In genomic region chr2:230985519-230986231, GRCh38 we compare ENCODE assay signal across 21 cellular contexts. TPM values are rescaled to one million over a fixed set of nuclear protein-coding genes. Genes with fewer than 3 reads are reported as not detected.
DNase-seq lines count a peak whose midpoint lies in the region; ATAC-seq and TF ChIP-seq lines count a peak whose summit lies in the region.
"Had no signal": no experiment of that assay in that cellular context is flagged by ENCODE, and none has a peak within 500 bp of the region (broad histone marks: within the 10 kb centered on the region; RNA-seq: fewer than 3 reads in every experiment).

No MANE protein-coding gene starts in this region.

- H3K4me3 Mint-ChIP-seq in CD4-positive, CD25-positive, alpha-beta regulatory T cell, result peak overlapping the region in 1 of 4 donors; percentile 47
- H3K4me3 Mint-ChIP-seq: activated B cell treated with CpG ODN at 0.5 μM for 24 hours, immature natural killer cell had no signal

- H3K27ac Mint-ChIP-seq in CD4-positive, CD25-positive, alpha-beta regulatory T cell, result peak overlapping the region in 2 of 3 donors; percentile 53 to 88
- H3K27ac Mint-ChIP-seq: immature natural killer cell had no signal

- peaks cover 0 to 37% (median 18%) of the 10 kb centered on the region in 4 donors for H3K4me1 Mint-ChIP-seq in CD4-positive, CD25-positive, alpha-beta regulatory T cell

- TF ChIP-seq CTCF in KMS-11 (conservative IDR thresholded peaks at IDR 0.05; ENCODE audit: low read depth, low read length) (no peak), prostate gland (IDR thresholded peaks at IDR 0.05) (no peak)

- no peak overlapping the region for H3K9ac ChIP-seq in KMS-11

- H3K79me2 ChIP-seq in KMS-11 (ENCODE audit: insufficient read depth, low read depth), result no peaks in the 10 kb centered on the region

- peaks cover 30% of the 10 kb centered on the region for H3K27me3 Mint-ChIP-seq in CD4-positive, CD25-positive, alpha-beta regulatory T cell

- no peaks in the 10 kb centered on the region for H3K36me3 Mint-ChIP-seq in CD4-positive, CD25-positive, alpha-beta regulatory T cell

- TF ChIP-seq POLR2A in GM10847 (IDR thresholded peaks at IDR 0.05; ENCODE audit: extremely low read depth, insufficient read length), result peak; percentile 26
- no peak for TF ChIP-seq POLR2A in prostate gland (IDR thresholded peaks at IDR 0.05)

- no peaks in the 10 kb centered on the region for H3K27me3 ChIP-seq in CD4-positive, CD25-positive, alpha-beta regulatory T cell (ENCODE audit: control insufficient read depth, insufficient read depth, low read length)
- no peaks in the 10 kb centered on the region for H3K27me3 ChIP-seq in KMS-11 (ENCODE audit: insufficient read depth, low read depth)
- H3K27me3 ChIP-seq in prostate gland (replicated peaks; ENCODE audit: insufficient read depth), result peaks cover 2% of the 10 kb centered on the region
- H3K27me3 ChIP-seq: testis had no signal

- peak overlapping the region; percentile 23; the same call in 1 of the 2 replicates for H3K4me2 ChIP-seq in KMS-11
- H3K4me2 ChIP-seq: PC-9 had no signal

- H3K4me1 ChIP-seq in CD4-positive, CD25-positive, alpha-beta regulatory T cell (ENCODE audit: control insufficient read depth, insufficient read depth, low read length, poor library complexity, severe bottlenecking), result peaks cover 20% of the 10 kb centered on the region
- H3K4me1 ChIP-seq in KMS-11 (ENCODE audit: low read depth, poor library complexity, severe bottlenecking), result peaks cover 72% of the 10 kb centered on the region
- no peaks in the 10 kb centered on the region for H3K4me1 ChIP-seq in prostate gland (replicated peaks)

- H3K27ac ChIP-seq in CD4-positive, CD25-positive, alpha-beta regulatory T cell (ENCODE audit: insufficient read depth, low read length, poor library complexity, severe bottlenecking), result no peak overlapping the region
- H3K27ac ChIP-seq in KMS-11 (peak overlapping the region; percentile 61), prostate gland (no peak overlapping the region)
- H3K27ac ChIP-seq: PC-9, testis had no signal

- intact Hi-C loops in prostate gland (cut with DNase I), result loop anchor here (2.0 kb wide), 2 partner anchors 83 to 161 kb away; no protein-coding TSS in a partner anchor

- no peaks in the 10 kb centered on the region for H3K9me3 ChIP-seq in CD4-positive, CD25-positive, alpha-beta regulatory T cell (ENCODE audit: control insufficient read depth in 2 of 2, low read length in 2 of 2)
- H3K9me3 ChIP-seq in prostate gland, result no peaks in the 10 kb centered on the region
- H3K9me3 ChIP-seq: testis had no signal

- WGBS in prostate gland, result 90% methylated on average over 10 of the region's 12 CpGs

- no peaks in the 10 kb centered on the region for H4K20me1 ChIP-seq in KMS-11 (ENCODE audit: insufficient read depth)

- H2AFZ ChIP-seq in KMS-11 (ENCODE audit: low read depth), result peak overlapping the region; percentile 30; the same call in 1 of the 2 replicates
- H2AFZ ChIP-seq: PC-9 had no signal

- no peak for DNase-seq in CD4-positive, CD25-positive, alpha-beta regulatory T cell
- DNase-seq in epidermal melanocyte (ENCODE audit: insufficient read length, low spot score), result peak; percentile 5
- no peak for DNase-seq in prostate gland (ENCODE audit: low spot score)
- no peak for DNase-seq in SKM-1 (lab: John Stamatoyannopoulos, UW; ENCODE audit: unreplicated experiment)
- no peak for DNase-seq in GDM1 (lab: John Stamatoyannopoulos, UW)
- no peak for DNase-seq in NCI-H345 (lab: John Stamatoyannopoulos, UW)
- DNase-seq: activated B cell treated with CpG ODN at 0.5 μM for 24 hours; activated naive CD4-positive, alpha-beta T cell treated with Interleukin-2 at 50 U/mL for 16 hours; head of caudate nucleus; immature natural killer cell; Karpas-422; NCI-H1105; PC-9; stimulated activated CD4-positive, alpha-beta T cell treated with anti-CD3 and anti-CD28 coated beads, Interleukin-4, amount 100 ng/mL, for 1 hour; testis had no signal

- H3K4me3 ChIP-seq in CD4-positive, CD25-positive, alpha-beta regulatory T cell (ENCODE audit: low read depth, low read length), result no peak overlapping the region
- H3K4me3 ChIP-seq in KMS-11 (IDR thresholded peaks at IDR 0.05; ENCODE audit: insufficient read depth, low read depth, low read length) (no peak overlapping the region), prostate gland (no peak overlapping the region)
- H3K4me3 ChIP-seq: PC-9, skin epidermis, testis had no signal

- no peak for ATAC-seq in CD4-positive, CD25-positive, alpha-beta regulatory T cell (ENCODE audit: low read depth in 2 of 2)
- ATAC-seq: HCT116 had no signal

- H3K36me3 ChIP-seq in CD4-positive, CD25-positive, alpha-beta regulatory T cell (ENCODE audit: control insufficient read depth, insufficient read depth, low read length), result no peaks in the 10 kb centered on the region
- H3K36me3 ChIP-seq in KMS-11 (ENCODE audit: insufficient read depth) (no peaks in the 10 kb centered on the region), prostate gland (no peaks in the 10 kb centered on the region)

- peaks cover 0 to 2% (median 0%) of the 10 kb centered on the region in 7 donors for H3K9me3 Mint-ChIP-seq in CD4-positive, CD25-positive, alpha-beta regulatory T cell
- H3K9me3 Mint-ChIP-seq: activated B cell treated with CpG ODN at 0.5 μM for 24 hours, immature natural killer cell had no signal

RNA-seq across cellular contexts. Expression of gene SPATA3, which starts 10.2 kb away (rescaled TPM):
- 0.72 TPM for total RNA-seq in CD4-positive, CD25-positive, alpha-beta regulatory T cell
- polyA plus RNA-seq in CD4-positive, CD25-positive, alpha-beta regulatory T cell, result not detected
- 1 to 10 TPM in 1 of 2 donors, not detected in 1; 1.8 TPM for total RNA-seq in prostate gland
- total RNA-seq: activated B cell treated with CpG ODN at 0.5 μM for 24 hours; PC-9; SK-MEL-5; T-helper 2 cell treated with Interferon-gamma antibody and Interleukin-4, amounts not matched to agents 100 ng/mL and 5 ng/mL, for 36 hours had no signal
- polyA plus RNA-seq: immature natural killer cell had no signal

RNA-seq across cellular contexts. Expression of gene C2orf72, which starts 51.6 kb away (rescaled TPM):
- total RNA-seq in CD4-positive, CD25-positive, alpha-beta regulatory T cell, result not detected
- polyA plus RNA-seq in CD4-positive, CD25-positive, alpha-beta regulatory T cell, result not detected
- total RNA-seq in prostate gland, result 10 to 100 TPM in 1 of 2 donors, 1 to 10 TPM in 1; 7.2 to 13.0 TPM
- total RNA-seq: activated B cell treated with CpG ODN at 0.5 μM for 24 hours; PC-9; T-helper 2 cell treated with Interferon-gamma antibody and Interleukin-4, amounts not matched to agents 100 ng/mL and 5 ng/mL, for 36 hours had no signal
- polyA plus RNA-seq: immature natural killer cell had no signal
